18 cellular contexts compared by ENCODE assay signal in the genomic region with DNA sequence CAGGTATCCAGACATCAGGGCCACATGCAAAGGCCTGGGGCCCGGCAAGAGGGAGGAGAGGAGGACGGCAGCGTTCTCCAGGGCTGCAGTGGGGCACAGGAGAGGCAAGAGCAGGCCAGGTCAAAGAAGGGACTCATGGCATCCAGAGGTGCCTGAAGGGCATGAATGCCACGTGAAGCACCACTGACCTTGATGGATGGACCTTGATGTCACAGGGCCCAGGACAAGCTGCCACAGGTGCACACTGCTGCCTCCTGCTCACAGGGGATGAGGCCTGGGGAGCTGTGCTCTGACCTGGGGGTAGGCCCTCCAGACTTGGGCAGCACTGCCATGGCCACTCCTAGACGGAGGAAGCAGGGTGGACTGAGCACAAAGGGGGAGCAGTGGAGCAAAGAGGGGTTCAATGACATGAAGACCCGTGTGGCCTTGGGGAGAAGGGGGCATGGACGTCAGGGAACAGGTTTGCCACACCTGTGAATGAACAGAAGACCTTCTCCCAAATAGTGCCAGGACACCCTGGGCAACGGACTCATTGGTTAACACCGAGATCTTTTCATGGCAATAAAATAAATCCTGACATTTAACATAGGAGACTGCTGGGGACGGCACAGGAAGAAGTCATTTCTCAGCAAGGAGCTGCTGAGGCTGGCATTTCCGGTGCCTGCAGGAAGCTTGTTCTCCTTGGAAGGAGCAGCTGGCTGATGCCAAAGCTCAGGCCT.
DNase-seq lines count a peak whose midpoint lies in the region; ATAC-seq, FAIRE-seq and TF ChIP-seq lines count a peak whose summit lies in the region.
"Had no signal": no experiment of that assay in that cellular context is flagged by ENCODE, and none has a peak within 500 bp of the region (broad histone marks: within the 10 kb centered on the region; RNA-seq: fewer than 3 reads in every experiment).

No MANE protein-coding gene starts in this region.

- TF ChIP-seq CTCF in RWPE2 (IDR thresholded peaks at IDR 0.05; ENCODE audit: poor library complexity, severe bottlenecking) (no peak), bronchial epithelial cell (IDR thresholded peaks at IDR 0.05; ENCODE audit: insufficient read depth, low read length, severe bottlenecking) (no peak), liver (IDR thresholded peaks at IDR 0.05; ENCODE audit: low read depth, low read length, missing input control) (no peak), psoas muscle (IDR thresholded peaks at IDR 0.05) (no peak), BE2C (IDR thresholded peaks at IDR 0.05; ENCODE audit: low read depth, low read length) (no peak)

- no peaks in the 10 kb centered on the region for H3K4me1 ChIP-seq in RWPE2 (ENCODE audit: insufficient read depth, poor library complexity, severe bottlenecking)
- H3K4me1 ChIP-seq in liver (ENCODE audit: control insufficient read depth in 4 of 4, insufficient read depth in 4 of 4, low read length in 3 of 4) = peaks cover 31 to 56% (median 47%) of the 10 kb centered on the region in 4 donors
- H3K4me1 ChIP-seq in psoas muscle = peaks cover 42% of the 10 kb centered on the region
- H3K4me1 ChIP-seq in BE2C = no peaks in the 10 kb centered on the region

- DNase-seq in RWPE2 (ENCODE audit: low spot score) (peak; percentile 12), bronchial epithelial cell (ENCODE audit: low read depth) (no peak), psoas muscle (peak in 1 of 2 donors; percentile 25), EL (no peak), BE2C (no peak), A172 (ENCODE audit: low spot score) (no peak)
- DNase-seq: CD8-positive, alpha-beta memory T cell; HCEC 1CT; NCI-H1930; NCI-H2171; NCI-H446 treated with DMSO at 0.1 percent for 48 hours; OCI-M1; SJCRH30 had no signal

- 74% methylated on average over 11 of the region's 11 CpGs for WGBS in liver
- 68 to 81% (median 77%) methylated on average over 11 of the region's 11 CpGs for WGBS in psoas muscle, 3 donors

- H3K4me3 ChIP-seq in RWPE2 (ENCODE audit: severe bottlenecking) (no peak overlapping the region), bronchial epithelial cell (ENCODE audit: low read depth, low read length) (no peak overlapping the region), liver (ENCODE audit: low read depth in 1 of 3, low read length in 3 of 3) (no peak overlapping the region), psoas muscle (no peak overlapping the region), BE2C (ENCODE audit: low read depth, low read length) (no peak overlapping the region)
- H3K4me3 ChIP-seq: BLaER1 treated with 17β-estradiol and CSF1 and Interleukin-3, amounts not matched to agents 10 nM and 100 nM; K562; SJCRH30 had no signal

- H3K9ac ChIP-seq in liver (ENCODE audit: low read depth in 1 of 2, low read length in 2 of 2) = peak overlapping the region in 1 of 2 donors; percentile 53
- H3K9ac ChIP-seq: BLaER1 treated with 17β-estradiol and CSF1 and Interleukin-3, amounts not matched to agents 10 nM and 100 nM had no signal

- H3K27me3 ChIP-seq in RWPE2 (ENCODE audit: insufficient read depth, poor library complexity, severe bottlenecking) = no peaks in the 10 kb centered on the region
- H3K27me3 ChIP-seq in bronchial epithelial cell (ENCODE audit: control insufficient read depth, insufficient read depth, low read length) = no peaks in the 10 kb centered on the region
- no peaks in the 10 kb centered on the region for H3K27me3 ChIP-seq in liver (ENCODE audit: control insufficient read depth in 4 of 4, insufficient read depth in 4 of 4, low read length in 3 of 4)
- H3K27me3 ChIP-seq in psoas muscle (ENCODE audit: insufficient read depth in 3 of 3, low read length in 2 of 3) = no peaks in the 10 kb centered on the region
- H3K27me3 ChIP-seq in BE2C = no peaks in the 10 kb centered on the region
- H3K27me3 ChIP-seq: BLaER1 treated with 17β-estradiol and CSF1 and Interleukin-3, amounts not matched to agents 10 nM and 100 nM; SJCRH30 had no signal

- H3K9me3 ChIP-seq in RWPE2 (ENCODE audit: severe bottlenecking) (no peaks in the 10 kb centered on the region), liver (ENCODE audit: control insufficient read depth in 4 of 4, low read length in 3 of 4) (no peaks in the 10 kb centered on the region), psoas muscle (no peaks in the 10 kb centered on the region), BE2C (no peaks in the 10 kb centered on the region)
- H3K9me3 ChIP-seq: BLaER1 treated with 17β-estradiol and CSF1 and Interleukin-3, amounts not matched to agents 10 nM and 100 nM; SJCRH30 had no signal

- no peak for ATAC-seq in RWPE2 (ENCODE audit: low read depth)
- peak in 3 of 4 donors; percentile 8 to 31 (median 18) for ATAC-seq in psoas muscle
- no peak for ATAC-seq in HG02970 (IDR thresholded peaks at IDR 0.05; ENCODE audit: low FRiP score, unreplicated experiment)

- H3K36me3 ChIP-seq in RWPE2 (ENCODE audit: low read depth) = no peaks in the 10 kb centered on the region
- peaks cover 2% of the 10 kb centered on the region for H3K36me3 ChIP-seq in bronchial epithelial cell (ENCODE audit: control insufficient read depth, insufficient read depth, low read length)
- H3K36me3 ChIP-seq in liver (ENCODE audit: control insufficient read depth in 4 of 4, insufficient read depth in 3 of 4, low read depth in 1 of 4, low read length in 3 of 4) = peaks cover 0 to 4% (median 1%) of the 10 kb centered on the region in 4 donors
- peaks cover 0 to 17% of the 10 kb centered on the region in 2 donors for H3K36me3 ChIP-seq in psoas muscle (ENCODE audit: insufficient read depth in 1 of 2, low read depth in 1 of 2)
- H3K36me3 ChIP-seq in BE2C = no peaks in the 10 kb centered on the region
- H3K36me3 ChIP-seq: BLaER1 treated with 17β-estradiol and CSF1 and Interleukin-3, amounts not matched to agents 10 nM and 100 nM; SJCRH30 had no signal

- no peak for TF ChIP-seq RAD21 in liver (IDR thresholded peaks at IDR 0.05)

- peak; percentile 95 for FAIRE-seq in bronchial epithelial cell (lab: Jason Lieb, UNC)
- FAIRE-seq: D721Med, K562 had no signal

- intact Hi-C loops in psoas muscle (cut with DNase I) = no loop called here

- H3K27ac ChIP-seq in RWPE2 (ENCODE audit: poor library complexity, severe bottlenecking) = no peak overlapping the region
- peak overlapping the region; percentile 70 to 86 for H3K27ac ChIP-seq in liver (ENCODE audit: low read depth in 1 of 2, low read length in 2 of 2)
- H3K27ac ChIP-seq in psoas muscle = peak overlapping the region; percentile 61
- H3K27ac ChIP-seq: BLaER1 treated with 17β-estradiol and CSF1 and Interleukin-3, amounts not matched to agents 10 nM and 100 nM; SJCRH30 had no signal

TF ChIP-seq in liver, 16 proteins besides CTCF, POLR2A, EP300 and RAD21:
- TF ChIP-seq RXRA (IDR thresholded peaks at IDR 0.05) (peak; percentile 80 to 89), TAF1 (conservative IDR thresholded peaks at IDR 0.05) (no peak), JUND (IDR thresholded peaks at IDR 0.05) (no peak), HNF4A (conservative IDR thresholded peaks at IDR 0.05) (peak; percentile 68 to 77), EGR1 (IDR thresholded peaks at IDR 0.05; ENCODE audit: low read depth in 2 of 2) (no peak), SP1 (IDR thresholded peaks at IDR 0.05) (peak; percentile 72), YY1 (IDR thresholded peaks at IDR 0.05) (no peak), HNF4G (IDR thresholded peaks at IDR 0.05) (peak; percentile 50)
- TF ChIP-seq, protein P1, sequence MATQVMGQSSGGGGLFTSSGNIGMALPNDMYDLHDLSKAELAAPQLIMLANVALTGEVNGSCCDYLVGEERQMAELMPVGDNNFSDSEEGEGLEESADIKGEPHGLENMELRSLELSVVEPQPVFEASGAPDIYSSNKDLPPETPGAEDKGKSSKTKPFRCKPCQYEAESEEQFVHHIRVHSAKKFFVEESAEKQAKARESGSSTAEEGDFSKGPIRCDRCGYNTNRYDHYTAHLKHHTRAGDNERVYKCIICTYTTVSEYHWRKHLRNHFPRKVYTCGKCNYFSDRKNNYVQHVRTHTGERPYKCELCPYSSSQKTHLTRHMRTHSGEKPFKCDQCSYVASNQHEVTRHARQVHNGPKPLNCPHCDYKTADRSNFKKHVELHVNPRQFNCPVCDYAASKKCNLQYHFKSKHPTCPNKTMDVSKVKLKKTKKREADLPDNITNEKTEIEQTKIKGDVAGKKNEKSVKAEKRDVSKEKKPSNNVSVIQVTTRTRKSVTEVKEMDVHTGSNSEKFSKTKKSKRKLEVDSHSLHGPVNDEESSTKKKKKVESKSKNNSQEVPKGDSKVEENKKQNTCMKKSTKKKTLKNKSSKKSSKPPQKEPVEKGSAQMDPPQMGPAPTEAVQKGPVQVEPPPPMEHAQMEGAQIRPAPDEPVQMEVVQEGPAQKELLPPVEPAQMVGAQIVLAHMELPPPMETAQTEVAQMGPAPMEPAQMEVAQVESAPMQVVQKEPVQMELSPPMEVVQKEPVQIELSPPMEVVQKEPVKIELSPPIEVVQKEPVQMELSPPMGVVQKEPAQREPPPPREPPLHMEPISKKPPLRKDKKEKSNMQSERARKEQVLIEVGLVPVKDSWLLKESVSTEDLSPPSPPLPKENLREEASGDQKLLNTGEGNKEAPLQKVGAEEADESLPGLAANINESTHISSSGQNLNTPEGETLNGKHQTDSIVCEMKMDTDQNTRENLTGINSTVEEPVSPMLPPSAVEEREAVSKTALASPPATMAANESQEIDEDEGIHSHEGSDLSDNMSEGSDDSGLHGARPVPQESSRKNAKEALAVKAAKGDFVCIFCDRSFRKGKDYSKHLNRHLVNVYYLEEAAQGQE (IDR thresholded peaks at IDR 0.05) = no peak
- TF ChIP-seq, protein P2, sequence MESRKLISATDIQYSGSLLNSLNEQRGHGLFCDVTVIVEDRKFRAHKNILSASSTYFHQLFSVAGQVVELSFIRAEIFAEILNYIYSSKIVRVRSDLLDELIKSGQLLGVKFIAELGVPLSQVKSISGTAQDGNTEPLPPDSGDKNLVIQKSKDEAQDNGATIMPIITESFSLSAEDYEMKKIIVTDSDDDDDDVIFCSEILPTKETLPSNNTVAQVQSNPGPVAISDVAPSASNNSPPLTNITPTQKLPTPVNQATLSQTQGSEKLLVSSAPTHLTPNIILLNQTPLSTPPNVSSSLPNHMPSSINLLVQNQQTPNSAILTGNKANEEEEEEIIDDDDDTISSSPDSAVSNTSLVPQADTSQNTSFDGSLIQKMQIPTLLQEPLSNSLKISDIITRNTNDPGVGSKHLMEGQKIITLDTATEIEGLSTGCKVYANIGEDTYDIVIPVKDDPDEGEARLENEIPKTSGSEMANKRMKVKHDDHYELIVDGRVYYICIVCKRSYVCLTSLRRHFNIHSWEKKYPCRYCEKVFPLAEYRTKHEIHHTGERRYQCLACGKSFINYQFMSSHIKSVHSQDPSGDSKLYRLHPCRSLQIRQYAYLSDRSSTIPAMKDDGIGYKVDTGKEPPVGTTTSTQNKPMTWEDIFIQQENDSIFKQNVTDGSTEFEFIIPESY (IDR thresholded peaks at IDR 0.05) = no peak
TF ChIP-seq in liver: peak in this region for 4.

Comparison
In these comparisons a context has a peak if more than half of its experiments do, and no peak if none do; other contexts are left out.
1. ATAC-seq: peak in psoas muscle (3 of 4); none in RWPE2 (single experiment) and HG02970 (single experiment).